Comparison of ENCODE assay signal across 8 cellular contexts in the genomic region with DNA sequence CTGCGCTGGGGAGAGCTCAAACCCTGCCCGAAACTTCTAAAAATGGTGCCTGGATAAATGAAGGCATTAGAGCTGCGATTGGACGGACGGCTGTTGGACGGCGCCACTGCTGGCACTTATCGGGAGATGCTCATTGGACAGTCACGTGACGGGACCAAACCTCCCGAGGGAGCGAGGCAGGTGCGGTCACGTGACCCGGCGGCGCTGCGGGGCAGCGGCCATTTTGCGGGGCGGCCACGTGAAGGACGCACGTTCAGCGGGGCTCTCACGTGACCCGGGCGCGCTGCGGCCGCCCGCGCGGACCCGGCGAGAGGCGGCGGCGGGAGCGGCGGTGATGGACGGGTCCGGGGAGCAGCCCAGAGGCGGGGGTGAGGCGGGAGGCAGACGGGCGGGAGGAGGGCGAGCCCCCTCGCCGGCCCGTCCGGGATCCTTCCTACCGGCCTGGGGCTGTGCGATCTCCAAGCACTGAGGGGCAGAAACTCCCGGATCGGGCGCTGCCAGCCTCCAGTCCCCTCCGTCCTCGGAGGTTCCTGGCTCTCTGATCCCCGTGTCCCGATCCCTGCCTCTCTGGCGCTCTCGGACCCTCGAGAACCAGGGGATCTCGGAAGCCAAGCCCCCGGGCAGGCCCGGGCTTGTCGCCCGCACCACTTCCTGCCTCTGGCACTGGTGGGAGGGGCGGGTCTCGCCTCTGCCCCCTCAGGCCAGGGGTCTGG. TPM values are rescaled to one million over a fixed set of nuclear protein-coding genes. Genes with fewer than 3 reads are reported as not detected.
DNase-seq lines count a peak whose midpoint lies in the region; ATAC-seq and TF ChIP-seq lines count a peak whose summit lies in the region.

A gene (plus strand): TSS at position 281 of the 713 bp plus-strand sequence. CDS start 54 bp downstream, at position 335.

- no peaks in the 10 kb centered on the region for H3K9me3 ChIP-seq in spleen

- peaks cover 12 to 51% (median 22%) of the 10 kb centered on the region in 6 donors for H3K4me1 ChIP-seq in spleen

- ATAC-seq in GM18909 (IDR thresholded peaks at IDR 0.05; ENCODE audit: poor library complexity, unreplicated experiment) (peak; percentile 88), HG03159 (IDR thresholded peaks at IDR 0.05; ENCODE audit: unreplicated experiment) (peak; percentile 76)

- H3K4me3 ChIP-seq in spleen: peak within 1 kb of the TSS; percentile 76 to 97 (median 90)

- peak; percentile 97 for DNase-seq in AG08396 (ENCODE audit: low spot score)
- DNase-seq in NCI-H226: peak; percentile 96
- DNase-seq in activated CD4-positive, CD25-positive, alpha-beta regulatory T cell (lab: John Stamatoyannopoulos, UW): peak; percentile 69 to 89 (median 80)
- DNase-seq in caudate nucleus (lab: John Stamatoyannopoulos, UW): peak in 60 of 61 donors; percentile 39 to 97 (median 92)
- peak; percentile 95 for DNase-seq in inferior parietal cortex (ENCODE audit: extremely low spot score)
- peak; percentile 98 for DNase-seq in spleen

- TF ChIP-seq CTCF in spleen (IDR thresholded peaks at IDR 0.05 in 8 of 11, conservative IDR thresholded peaks at IDR 0.05 in 3 of 11): peak in 3 of 11 experiments; percentile 5 to 36 (median 19)

- no peaks in the 10 kb centered on the region for H3K27me3 ChIP-seq in spleen (replicated peaks in 1 of 7)

- TF ChIP-seq POLR2A in spleen (IDR thresholded peaks at IDR 0.05): peak in 2 of 3 donors; percentile 38 to 58

- H3K36me3 ChIP-seq in spleen: peaks cover 0 to 31% (median 6%) of the 10 kb centered on the region in 6 donors

- H3K27ac ChIP-seq in caudate nucleus (ENCODE audit: low read depth, low read length): peak within 1 kb of the TSS; percentile 89
- H3K27ac ChIP-seq in spleen: peak within 1 kb of the TSS; percentile 53 to 96 (median 92)

- intact Hi-C loops in spleen (cut with DNase I; ENCODE audit: low total_unique reads): loop anchor here (10.0 kb wide), 1 partner anchor 50 kb away; a partner anchor contains a TSS

- WGBS in spleen, 5 donors: 0 to 1% (median 1%) methylated on average over 20 to 71 of the region's 71 CpGs

RNA-seq across cellular contexts. Expression of the gene that starts here (rescaled TPM):
- total RNA-seq in spleen: 100 to 1,000 TPM in 6 of 7 donors, 10 to 100 TPM in 1; 65.9 to 158 (median 113) TPM
- 100 to 1,000 TPM; 131 to 219 (median 177) TPM for polyA plus RNA-seq in spleen

Comparison
In these comparisons a context has a peak if more than half of its experiments do, and no peak if none do; other contexts are left out.
1. Peak in every context shown above with its lines: DNase-seq, ATAC-seq, H3K4me3 ChIP-seq and H3K27ac ChIP-seq.